1 cellular context compared by ENCODE assay signal in the genomic region with DNA sequence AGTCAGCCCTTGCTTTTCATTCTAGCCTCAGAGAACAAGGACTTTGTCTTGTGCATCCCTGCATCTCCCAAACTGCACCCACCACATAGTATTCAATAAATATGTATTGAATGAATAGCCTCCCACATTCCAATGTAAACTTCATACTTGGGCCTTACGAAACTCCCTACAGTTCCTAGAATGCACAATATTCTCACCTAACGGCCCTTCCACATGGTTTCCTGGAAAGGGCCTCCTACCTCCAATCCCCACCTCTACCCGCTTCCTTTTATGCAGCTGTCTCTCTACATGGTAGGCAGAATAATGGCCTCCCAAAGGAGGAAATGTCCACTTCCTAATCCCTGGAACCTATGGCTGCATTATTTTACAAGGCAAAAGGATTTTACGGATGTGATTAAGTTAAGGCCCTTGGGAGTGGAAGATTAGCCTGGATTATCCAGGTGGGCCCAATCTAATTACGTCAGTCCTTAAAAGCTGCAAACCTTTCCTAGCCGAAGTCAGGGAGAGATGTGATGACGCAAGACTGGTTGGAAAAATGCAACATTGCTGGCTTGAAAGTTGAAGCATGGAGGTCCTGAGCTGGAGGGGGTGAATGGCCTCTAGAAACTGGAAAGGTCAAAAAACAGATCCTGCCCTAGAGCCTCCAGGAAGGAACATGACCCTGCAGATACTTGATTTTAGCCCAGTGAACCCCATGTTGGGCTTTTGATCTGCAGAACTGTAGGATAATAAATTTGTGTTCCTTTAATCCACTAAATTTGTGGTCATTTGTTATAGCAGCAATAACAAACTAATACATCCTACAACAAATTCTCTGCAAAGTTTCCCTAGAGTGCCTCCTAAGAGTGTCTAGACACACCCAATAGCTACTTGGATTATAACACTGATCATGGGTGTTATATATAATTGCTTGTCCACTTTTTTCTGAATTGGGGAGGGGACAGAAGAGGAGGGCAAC.
TF ChIP-seq lines count a peak whose summit lies in the region.

No MANE protein-coding gene starts in this region.

TF ChIP-seq in HepG2, 621 proteins besides CTCF, POLR2A, EP300 and RAD21:
- peak; percentile 96 for TF ChIP-seq BCL6 (CRISPR knock-in tag; IDR thresholded peaks at IDR 0.05)
- TF ChIP-seq ZNF12 (CRISPR knock-in tag; IDR thresholded peaks at IDR 0.05): peak; percentile 96
- TF ChIP-seq CEBPG (CRISPR knock-in tag; IDR thresholded peaks at IDR 0.05): 0 out of 2 replicates have a peak, but pooled peaks have one; percentile 50
- TF ChIP-seq CBX2 (IDR thresholded peaks at IDR 0.05; ENCODE audit: low read depth, low read length): no peak
- TF ChIP-seq CBX2 (CRISPR knock-in tag; IDR thresholded peaks at IDR 0.05; ENCODE audit: low read depth): no peak
- TF ChIP-seq KAT2B (IDR thresholded peaks at IDR 0.05; ENCODE audit: borderline replicate concordance, low read depth, low read length): no peak
- TF ChIP-seq KDM5B (CRISPR knock-in tag; IDR thresholded peaks at IDR 0.05; ENCODE audit: borderline replicate concordance): no peak
- peak; percentile 63 for TF ChIP-seq CREB1 (IDR thresholded peaks at IDR 0.05)
- no peak for TF ChIP-seq CREB1 (CRISPR knock-in tag; IDR thresholded peaks at IDR 0.05)
- TF ChIP-seq, protein P1, sequence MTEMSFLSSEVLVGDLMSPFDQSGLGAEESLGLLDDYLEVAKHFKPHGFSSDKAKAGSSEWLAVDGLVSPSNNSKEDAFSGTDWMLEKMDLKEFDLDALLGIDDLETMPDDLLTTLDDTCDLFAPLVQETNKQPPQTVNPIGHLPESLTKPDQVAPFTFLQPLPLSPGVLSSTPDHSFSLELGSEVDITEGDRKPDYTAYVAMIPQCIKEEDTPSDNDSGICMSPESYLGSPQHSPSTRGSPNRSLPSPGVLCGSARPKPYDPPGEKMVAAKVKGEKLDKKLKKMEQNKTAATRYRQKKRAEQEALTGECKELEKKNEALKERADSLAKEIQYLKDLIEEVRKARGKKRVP (CRISPR knock-in tag; IDR thresholded peaks at IDR 0.05): peak in 1 of 2 experiments; percentile 89; a peak in 2 of 4 replicates
- peak; percentile 91 for TF ChIP-seq CEBPB (IDR thresholded peaks at IDR 0.05; ENCODE audit: borderline replicate concordance, low read depth, low read length)
- peak; percentile 70 for TF ChIP-seq ATF7 (IDR thresholded peaks at IDR 0.05)
- no peak for TF ChIP-seq ATF7 (CRISPR knock-in tag; IDR thresholded peaks at IDR 0.05)
- TF ChIP-seq ZMYM4 (CRISPR knock-in tag; IDR thresholded peaks at IDR 0.05): no peak
